ENCODE assay signal across 7 cellular contexts in genomic region chr7:99952649-99953048, GRCh38. TPM values are rescaled to one million over a fixed set of nuclear protein-coding genes. Genes with fewer than 3 reads are reported as not detected.
"Had no signal": no experiment of that assay in that cellular context is flagged by ENCODE, and none has a peak within 500 bp of the region (broad histone marks: within the 10 kb centered on the region; RNA-seq: fewer than 3 reads in every experiment).

No MANE protein-coding gene starts in this region.

RNA-seq across cellular contexts. Expression of gene AZGP1, which starts 23.2 kb away (rescaled TPM):
- total RNA-seq: NCI-H460, PC-9, SJCRH30 had no signal
- polyA plus RNA-seq: K562 had no signal

RNA-seq across cellular contexts. Expression of gene GJC3, which starts 23.2 kb away (rescaled TPM):
- total RNA-seq: M059J, NCI-H460, OCI-LY7, PC-9, SJCRH30 had no signal

RNA-seq across cellular contexts. Expression of gene TRIM4, which starts 33.3 kb away (rescaled TPM):
- total RNA-seq: SK-MEL-5 had no signal
